19 cellular contexts compared by ENCODE assay signal in genomic region chr6:121497869-121498462, GRCh38.
A peak's percentile ranks its signal among the peaks of the same experiment; 100 is the strongest.
DNase-seq lines count a peak whose midpoint lies in the region; ATAC-seq, FAIRE-seq and TF ChIP-seq lines count a peak whose summit lies in the region.
"Had no signal": no experiment of that assay in that cellular context is flagged by ENCODE, and none has a peak within 500 bp of the region (broad histone marks: within the 10 kb centered on the region; RNA-seq: fewer than 3 reads in every experiment).

No MANE protein-coding gene starts in this region.

- TF ChIP-seq POLR2A in HCT116 (IDR thresholded peaks at IDR 0.05; ENCODE audit: borderline replicate concordance, extremely low read depth, insufficient read depth, insufficient read length) (no peak), GM18505 (IDR thresholded peaks at IDR 0.05; ENCODE audit: borderline replicate concordance, extremely low read depth, insufficient read depth, insufficient read length) (no peak)

- no peak for TF ChIP-seq CTCF in HCT116 (IDR thresholded peaks at IDR 0.05 in 2 of 3, conservative IDR thresholded peaks at IDR 0.05 in 1 of 3; ENCODE audit: borderline replicate concordance in 1 of 3, insufficient read depth in 1 of 3, low read depth in 2 of 3, low read length in 2 of 3)
- TF ChIP-seq CTCF in coronary artery (IDR thresholded peaks at IDR 0.05): no peak
- TF ChIP-seq CTCF in tibial artery (IDR thresholded peaks at IDR 0.05): no peak

- RAD21 ChIA-PET in HCT116 (lab: Charles Lee; ENCODE audit: low non-redundant PET in 1 of 2, low total read pairs in 2 of 2, uncharacterized antibody in 2 of 2, unreplicated experiment in 2 of 2): no interaction called here

- no peaks in the 10 kb centered on the region for H3K9me3 ChIP-seq in HCT116 (ENCODE audit: control insufficient read depth in 1 of 2, insufficient read depth in 1 of 2, low read depth in 1 of 2, low read length in 2 of 2)
- no peaks in the 10 kb centered on the region for H3K9me3 ChIP-seq in tibial artery

- no peak for TF ChIP-seq RAD21 in HCT116 (IDR thresholded peaks at IDR 0.05; ENCODE audit: low read depth)

- H3K4me3 ChIP-seq in HCT116 (replicated peaks in 1 of 2; ENCODE audit: low read depth in 1 of 2, low read length in 2 of 2) (no peak overlapping the region), coronary artery (no peak overlapping the region), tibial artery (no peak overlapping the region)
- H3K4me3 ChIP-seq: K562 had no signal

- no peak overlapping the region for H3K4me2 ChIP-seq in HCT116 (ENCODE audit: low read length)

- ATAC-seq in HCT116: no peak
- no peak for ATAC-seq in GM18505 (IDR thresholded peaks at IDR 0.05; ENCODE audit: unreplicated experiment)
- no peak for ATAC-seq in HG03095 (IDR thresholded peaks at IDR 0.05; ENCODE audit: unreplicated experiment)
- ATAC-seq: K562 had no signal

- no TSS peak for BruUV-seq in HCT116 (replicated peaks; lab: Mats Ljungman, UMichigan)

- no peak for DNase-seq in HCT116 (ENCODE audit: low read depth, low spot score)
- DNase-seq in coronary artery (ENCODE audit: low spot score): no peak
- no peak for DNase-seq in tibial artery
- no peak for DNase-seq in activated T-cell treated with anti-CD3 and anti-CD28 coated beads for 4 hours
- no peak for DNase-seq in NCI-H524 treated with DMSO at 0.1 percent for 48 hours (lab: John Stamatoyannopoulos, UW)
- DNase-seq: CD4-positive, CD25-positive, alpha-beta regulatory T cell; COR-L47; NCI-H1105 treated with DMSO at 0.1 percent for 48 hours; NCI-H1694 treated with DMSO at 0.1 percent for 48 hours; NCI-H510A; NCI-H774; OCI-M1; SHP77 treated with DMSO at 0.1 percent for 48 hours had no signal

- no peaks in the 10 kb centered on the region for H3K79me2 ChIP-seq in HCT116 (ENCODE audit: insufficient read depth, low read length)

- H3K27me3 ChIP-seq in HCT116 (ENCODE audit: insufficient read depth, low read length) (no peaks in the 10 kb centered on the region), tibial artery (no peaks in the 10 kb centered on the region)

- CTCF ChIA-PET in HCT116 (lab: Charles Lee): no interaction called here

- no peaks in the 10 kb centered on the region for H4K20me1 ChIP-seq in HCT116 (ENCODE audit: insufficient read depth)

- POLR2A ChIA-PET in HCT116 (lab: Charles Lee): no interaction called here

- H3K9ac ChIP-seq in HCT116 (ENCODE audit: low read length): no peak overlapping the region

- peak; percentile 9 for FAIRE-seq in islet of Langerhans (lab: Jason Lieb, UNC)
- FAIRE-seq: G401.6, H54, K562 had no signal

- peak overlapping the region; percentile 51 for H2AFZ ChIP-seq in HCT116 (ENCODE audit: low read depth, low read length, poor library complexity, severe bottlenecking)

- H3K36me3 ChIP-seq in HCT116 (ENCODE audit: control insufficient read depth in 1 of 2, insufficient read depth in 2 of 2, low read length in 2 of 2): no peaks in the 10 kb centered on the region
- H3K36me3 ChIP-seq in tibial artery: no peaks in the 10 kb centered on the region

- H3K27ac ChIP-seq in HCT116 (ENCODE audit: low read depth, low read length): no peak overlapping the region
- peak overlapping the region; percentile 32 to 34 for H3K27ac ChIP-seq in coronary artery
- H3K27ac ChIP-seq in tibial artery: peak overlapping the region; percentile 39 to 45

- intact Hi-C loops in HCT116 (cut with micrococcal nuclease) (no loop called here), tibial artery (cut with DNase I; ENCODE audit: low total_unique reads) (no loop called here)

- H3K4me1 ChIP-seq in HCT116 (ENCODE audit: control insufficient read depth in 1 of 2, insufficient read depth in 2 of 2, low read length in 2 of 2) (peaks cover 3 to 6% of the 10 kb centered on the region in 2 experiments; a peak in 3 of 4 replicates), tibial artery (peaks cover 0 to 16% (median 0%) of the 10 kb centered on the region in 4 donors)

- no peaks in the 10 kb centered on the region for H3K9me2 ChIP-seq in HCT116 (ENCODE audit: insufficient read depth)

TF ChIP-seq in HCT116, 20 proteins besides CTCF, POLR2A, EP300 and RAD21:
- no peak for TF ChIP-seq JUND (IDR thresholded peaks at IDR 0.05)
- no peak for TF ChIP-seq SRF (IDR thresholded peaks at IDR 0.05; ENCODE audit: low read depth)
- no peak for TF ChIP-seq ZNF274 (IDR thresholded peaks at IDR 0.05; ENCODE audit: low read depth, low read length)
- TF ChIP-seq, protein P1, sequence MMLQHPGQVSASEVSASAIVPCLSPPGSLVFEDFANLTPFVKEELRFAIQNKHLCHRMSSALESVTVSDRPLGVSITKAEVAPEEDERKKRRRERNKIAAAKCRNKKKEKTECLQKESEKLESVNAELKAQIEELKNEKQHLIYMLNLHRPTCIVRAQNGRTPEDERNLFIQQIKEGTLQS (IDR thresholded peaks at IDR 0.05): no peak
- TF ChIP-seq POLR2AphosphoS5 (IDR thresholded peaks at IDR 0.05; ENCODE audit: low read depth, low read length): no peak
- TF ChIP-seq EGR1 (IDR thresholded peaks at IDR 0.05; ENCODE audit: low read depth): no peak
TF ChIP-seq in HCT116: peak in this region for 0.
